11 cellular contexts compared by ENCODE assay signal in the genomic region with DNA sequence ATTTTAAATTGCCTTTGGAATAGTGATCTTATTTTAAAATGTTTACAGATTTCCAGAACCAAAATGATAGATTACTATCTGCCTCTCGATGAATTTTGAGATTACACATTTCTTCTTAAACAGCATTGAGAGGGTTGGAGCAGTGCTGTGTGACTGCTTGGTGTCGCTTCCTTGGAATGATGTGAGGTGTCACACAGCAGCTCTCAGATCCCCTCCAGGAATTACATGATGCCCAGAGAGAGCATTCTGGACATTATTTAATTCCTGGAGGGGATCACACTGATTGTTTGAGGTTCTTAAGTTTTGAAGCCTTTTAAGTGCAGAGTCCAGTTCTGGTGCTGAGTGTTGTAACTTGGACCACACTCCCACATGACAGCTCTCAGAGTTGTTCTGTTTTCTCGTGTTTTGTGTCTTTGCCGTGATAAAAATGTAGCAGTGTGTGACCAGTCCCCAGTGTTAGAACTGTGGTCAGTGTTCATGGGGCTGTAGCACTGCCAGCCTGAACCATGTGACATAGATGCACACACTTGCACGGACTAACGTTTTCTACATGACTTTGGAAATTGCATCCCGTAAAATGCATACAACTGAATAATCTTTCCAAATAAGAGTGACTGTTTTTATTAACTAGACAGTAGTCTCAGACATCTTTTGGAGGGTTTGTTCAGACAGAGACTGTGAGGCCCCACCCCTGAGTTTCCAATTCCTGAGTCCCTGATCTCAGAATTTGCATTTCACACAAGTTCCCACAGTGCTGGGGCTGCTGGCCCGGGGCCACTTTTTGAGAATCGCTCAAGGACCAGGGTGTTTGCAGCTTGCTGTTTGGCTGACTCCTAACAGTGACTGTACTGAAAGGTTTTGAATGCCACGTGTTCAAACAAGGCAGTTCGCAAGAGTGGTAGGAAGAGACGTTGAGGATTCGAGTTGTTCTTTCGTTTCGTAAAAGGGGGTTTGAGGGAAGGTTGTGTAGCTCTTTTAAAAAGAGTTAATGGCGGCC. TPM values are rescaled to one million over a fixed set of nuclear protein-coding genes. Genes with fewer than 3 reads are reported as not detected.
DNase-seq lines count a peak whose midpoint lies in the region; ATAC-seq and TF ChIP-seq lines count a peak whose summit lies in the region.
"Had no signal": no experiment of that assay in that cellular context is flagged by ENCODE, and none has a peak within 500 bp of the region (broad histone marks: within the 10 kb centered on the region; RNA-seq: fewer than 3 reads in every experiment).

No MANE protein-coding gene starts in this region.

- H3K27me3 ChIP-seq in gastroesophageal sphincter = no peaks in the 10 kb centered on the region
- H3K27me3 ChIP-seq in thyroid gland = no peaks in the 10 kb centered on the region
- no peaks in the 10 kb centered on the region for H3K27me3 ChIP-seq in SK-N-SH (ENCODE audit: insufficient read depth)

- TF ChIP-seq RAD21 in SK-N-SH (IDR thresholded peaks at IDR 0.05; ENCODE audit: low read length) = no peak

- CTCF ChIA-PET in SK-N-SH (lab: Yijun Ruan, JAX) = interaction anchor here (2.2 kb wide), 1 partner anchor 10 kb away, joined by 6 read pairs; no protein-coding TSS in a partner anchor

- TF ChIP-seq POLR2A in gastroesophageal sphincter (IDR thresholded peaks at IDR 0.05) (no peak), thyroid gland (IDR thresholded peaks at IDR 0.05) (no peak)

- no peak overlapping the region for H3K4me3 ChIP-seq in gastroesophageal sphincter
- H3K4me3 ChIP-seq in thyroid gland (replicated peaks in 1 of 3) = no peak overlapping the region
- H3K4me3 ChIP-seq in SK-N-SH (ENCODE audit: low read depth in 2 of 2, low read length in 1 of 2) = no peak overlapping the region
- H3K4me3 ChIP-seq: A549 had no signal

- no peak overlapping the region for H3K4me2 ChIP-seq in SK-N-SH
- H3K4me2 ChIP-seq: A549 had no signal

- H3K9me3 ChIP-seq in gastroesophageal sphincter = no peaks in the 10 kb centered on the region
- H3K9me3 ChIP-seq in thyroid gland = no peaks in the 10 kb centered on the region
- no peaks in the 10 kb centered on the region for H3K9me3 ChIP-seq in SK-N-SH
- H3K9me3 ChIP-seq: A549 had no signal

- H3K36me3 Mint-ChIP-seq in activated T-cell treated with anti-CD3 and anti-CD28 coated beads, Interleukin-2, amount 50 U/mL, for 24 hours (ENCODE audit: low read depth) = peaks cover 87% of the 10 kb centered on the region
- H3K36me3 Mint-ChIP-seq in activated T-cell treated with anti-CD3 and anti-CD28 coated beads, Interleukin-2, amount 50 U/mL, for 4 hours (ENCODE audit: insufficient read depth) = peaks cover 24% of the 10 kb centered on the region

- no peak overlapping the region for H2AFZ ChIP-seq in SK-N-SH (ENCODE audit: low read depth)
- H2AFZ ChIP-seq: parathyroid adenoma had no signal

- no peak for TF ChIP-seq EP300 in gastroesophageal sphincter (IDR thresholded peaks at IDR 0.05)
- no peak for TF ChIP-seq EP300 in SK-N-SH (IDR thresholded peaks at IDR 0.05; ENCODE audit: borderline replicate concordance in 1 of 2, low read depth in 1 of 2, low read length in 1 of 2)

- POLR2A ChIA-PET in SK-N-SH (lab: Yijun Ruan, JAX) = no interaction called here

- peaks cover 64% of the 10 kb centered on the region; the same call in 1 of the 2 replicates for H3K79me2 ChIP-seq in SK-N-SH (ENCODE audit: insufficient read depth)

- H3K9me3 Mint-ChIP-seq in activated T-cell treated with anti-CD3 and anti-CD28 coated beads, Interleukin-2, amount 50 U/mL, for 24 hours = no peaks in the 10 kb centered on the region
- H3K9me3 Mint-ChIP-seq in activated T-cell treated with anti-CD3 and anti-CD28 coated beads, Interleukin-2, amount 50 U/mL, for 4 hours = no peaks in the 10 kb centered on the region
- H3K9me3 Mint-ChIP-seq: type B pancreatic cell had no signal

- no peaks in the 10 kb centered on the region for H3K27me3 Mint-ChIP-seq in activated T-cell treated with anti-CD3 and anti-CD28 coated beads, Interleukin-2, amount 50 U/mL, for 24 hours
- no peaks in the 10 kb centered on the region for H3K27me3 Mint-ChIP-seq in activated T-cell treated with anti-CD3 and anti-CD28 coated beads, Interleukin-2, amount 50 U/mL, for 4 hours (ENCODE audit: low read depth)
- H3K27me3 Mint-ChIP-seq: type B pancreatic cell had no signal

- intact Hi-C loops in thyroid gland (cut with DNase I) = no loop called here

- H3F3A ChIP-seq in SK-N-SH (replicated peaks; ENCODE audit: insufficient read depth) = peaks cover 27% of the 10 kb centered on the region

- DNase-seq in activated T-cell treated with anti-CD3 and anti-CD28 coated beads, Interleukin-2, amount 50 U/mL, for 24 hours = no peak
- no peak for DNase-seq in activated T-cell treated with anti-CD3 and anti-CD28 coated beads, Interleukin-2, amount 50 U/mL, for 4 hours
- DNase-seq in thyroid gland (peak; percentile 90), activated gamma-delta T cell (lab: John Stamatoyannopoulos, UW) (no peak), SK-N-SH (no peak)

- no peak overlapping the region for H3K9ac ChIP-seq in SK-N-SH
- H3K9ac ChIP-seq: parathyroid adenoma had no signal

- TF ChIP-seq CTCF in gastroesophageal sphincter (IDR thresholded peaks at IDR 0.05) = no peak
- TF ChIP-seq CTCF in thyroid gland (IDR thresholded peaks at IDR 0.05) = no peak
- no peak for TF ChIP-seq CTCF in SK-N-SH (IDR thresholded peaks at IDR 0.05)

- H3K4me1 ChIP-seq in gastroesophageal sphincter = peaks cover 0 to 62% (median 3%) of the 10 kb centered on the region in 3 donors
- H3K4me1 ChIP-seq in thyroid gland = peaks cover 22 to 26% of the 10 kb centered on the region in 2 donors
- H3K4me1 ChIP-seq in SK-N-SH (ENCODE audit: control insufficient read depth in 1 of 2, insufficient read depth in 2 of 2, low read depth in 1 of 2, low read length in 1 of 2) = peaks cover 0 to 3% of the 10 kb centered on the region in 2 experiments; a peak in 1 of 4 replicates
- H3K4me1 ChIP-seq: parathyroid adenoma had no signal

- no peaks in the 10 kb centered on the region for H3K4me1 Mint-ChIP-seq in activated T-cell treated with anti-CD3 and anti-CD28 coated beads, Interleukin-2, amount 50 U/mL, for 24 hours (ENCODE audit: low read depth)
- H3K4me1 Mint-ChIP-seq in activated T-cell treated with anti-CD3 and anti-CD28 coated beads, Interleukin-2, amount 50 U/mL, for 4 hours (ENCODE audit: low read depth) = peaks cover 2% of the 10 kb centered on the region

- no peaks in the 10 kb centered on the region for H3K9me2 ChIP-seq in SK-N-SH

- 55 to 62% methylated on average over 8 to 16 of the region's 16 CpGs for WGBS in gastroesophageal sphincter (ENCODE audit: low coverage in 1 of 2), 2 donors
- WGBS in thyroid gland, 2 donors = 41 to 47% methylated on average over 16 of the region's 16 CpGs
- WGBS in SK-N-SH (ENCODE audit: low lambda C conversion rate) = 93% methylated on average over 16 of the region's 16 CpGs

- 0 out of 2 replicates have a peak, but pooled peaks cover 7% of the 10 kb centered on the region for H4K20me1 ChIP-seq in SK-N-SH (ENCODE audit: insufficient read depth)

- H3K4me3 Mint-ChIP-seq in activated T-cell treated with anti-CD3 and anti-CD28 coated beads, Interleukin-2, amount 50 U/mL, for 24 hours = no peak overlapping the region
- no peak overlapping the region for H3K4me3 Mint-ChIP-seq in activated T-cell treated with anti-CD3 and anti-CD28 coated beads, Interleukin-2, amount 50 U/mL, for 4 hours
- H3K4me3 Mint-ChIP-seq: type B pancreatic cell had no signal

- H3K36me3 ChIP-seq in gastroesophageal sphincter = peaks cover 0 to 78% of the 10 kb centered on the region in 2 donors
- H3K36me3 ChIP-seq in thyroid gland = peaks cover 35 to 41% of the 10 kb centered on the region in 2 donors
- peaks cover 70% of the 10 kb centered on the region in 2 experiments for H3K36me3 ChIP-seq in SK-N-SH (replicated peaks in 1 of 2; ENCODE audit: control insufficient read depth in 1 of 2, insufficient read depth in 2 of 2, low read length in 1 of 2)

- H3K27ac Mint-ChIP-seq in activated T-cell treated with anti-CD3 and anti-CD28 coated beads, Interleukin-2, amount 50 U/mL, for 24 hours = peak overlapping the region; percentile 24
- H3K27ac Mint-ChIP-seq: type B pancreatic cell had no signal

- no peak for ATAC-seq in activated T-cell treated with anti-CD3 and anti-CD28 coated beads, Interleukin-2, amount 50 U/mL, for 4 hours
- ATAC-seq in HG03565 (IDR thresholded peaks at IDR 0.05; ENCODE audit: unreplicated experiment) (peak; percentile 69), gastroesophageal sphincter (peak; percentile 60), GM21381 (IDR thresholded peaks at IDR 0.05; ENCODE audit: unreplicated experiment) (no peak)
- ATAC-seq: A549 had no signal

- H3K27ac ChIP-seq in gastroesophageal sphincter (peak overlapping the region in 1 of 4 donors; percentile 54), thyroid gland (peak overlapping the region in 1 of 3 donors; percentile 23), SK-N-SH (ENCODE audit: low read depth in 2 of 2, low read length in 1 of 2) (no peak overlapping the region)
- H3K27ac ChIP-seq: A549, parathyroid adenoma had no signal

TF ChIP-seq in SK-N-SH, 30 proteins besides CTCF, POLR2A, EP300 and RAD21 (continues in another document):
- TF ChIP-seq, protein P1, sequence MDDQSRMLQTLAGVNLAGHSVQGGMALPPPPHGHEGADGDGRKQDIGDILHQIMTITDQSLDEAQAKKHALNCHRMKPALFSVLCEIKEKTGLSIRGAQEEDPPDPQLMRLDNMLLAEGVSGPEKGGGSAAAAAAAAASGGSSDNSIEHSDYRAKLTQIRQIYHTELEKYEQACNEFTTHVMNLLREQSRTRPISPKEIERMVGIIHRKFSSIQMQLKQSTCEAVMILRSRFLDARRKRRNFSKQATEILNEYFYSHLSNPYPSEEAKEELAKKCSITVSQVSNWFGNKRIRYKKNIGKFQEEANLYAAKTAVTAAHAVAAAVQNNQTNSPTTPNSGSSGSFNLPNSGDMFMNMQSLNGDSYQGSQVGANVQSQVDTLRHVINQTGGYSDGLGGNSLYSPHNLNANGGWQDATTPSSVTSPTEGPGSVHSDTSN (IDR thresholded peaks at IDR 0.05) = no peak
- TF ChIP-seq TAF1 (IDR thresholded peaks at IDR 0.05; ENCODE audit: borderline replicate concordance, low read depth, low read length) = no peak
- no peak for TF ChIP-seq NRF1 (IDR thresholded peaks at IDR 0.05; ENCODE audit: low read depth, low read length)

RNA-seq across cellular contexts. Expression of a gene that starts 26.0 kb away (rescaled TPM):
- total RNA-seq in activated T-cell treated with anti-CD3 and anti-CD28 coated beads, Interleukin-2, amount 50 U/mL, for 4 hours = 10 to 100 TPM; 60.6 to 74.0 (median 69.5) TPM
- total RNA-seq in gastroesophageal sphincter = 1 to 10 TPM; 1.2 to 7.8 (median 3.6) TPM
- total RNA-seq in thyroid gland = 10 to 100 TPM in 1 of 4 donors, 1 to 10 TPM in 3; 3.3 to 15.7 (median 7.9) TPM
- 10.7 and 11.7 TPM in 2 replicates for polyA plus RNA-seq in SK-N-SH (2012; rRNA removed)
- polyA plus RNA-seq in SK-N-SH (2012; cell fraction: cytosol; rRNA removed) = 5.0 and 8.3 TPM in 2 replicates
- 33.8 and 34.4 TPM in 2 replicates for polyA plus RNA-seq in SK-N-SH (2012; cell fraction: nucleus; rRNA removed)

RNA-seq across cellular contexts. Expression of a gene that starts 26.4 kb away (rescaled TPM):
- 10 to 100 TPM; 13.6 to 19.1 (median 13.7) TPM for total RNA-seq in activated T-cell treated with anti-CD3 and anti-CD28 coated beads, Interleukin-2, amount 50 U/mL, for 4 hours
- total RNA-seq in gastroesophageal sphincter (100 to 1,000 TPM; 128 to 268 (median 205) TPM), thyroid gland (100 to 1,000 TPM; 113 to 167 (median 131) TPM)
- polyA plus RNA-seq in SK-N-SH (2012; rRNA removed) = 82.1 and 85.3 TPM in 2 replicates
- polyA plus RNA-seq in SK-N-SH (2012; cell fraction: cytosol; rRNA removed) = 71.0 and 86.0 TPM in 2 replicates
- 71.2 and 81.9 TPM in 2 replicates for polyA plus RNA-seq in SK-N-SH (2012; cell fraction: nucleus; rRNA removed)

Comparison
In these comparisons a context has a peak if more than half of its experiments do, and no peak if none do; other contexts are left out.
1. DNase-seq: peak in thyroid gland (2 of 2); none in activated T-cell treated with anti-CD3 and anti-CD28 coated beads, Interleukin-2, amount 50 U/mL, for 24 hours (single experiment), activated T-cell treated with anti-CD3 and anti-CD28 coated beads, Interleukin-2, amount 50 U/mL, for 4 hours (single experiment), activated gamma-delta T cell (single experiment) and SK-N-SH (single experiment).
2. ATAC-seq: peak in HG03565 (single experiment) and gastroesophageal sphincter (single experiment); none in activated T-cell treated with anti-CD3 and anti-CD28 coated beads, Interleukin-2, amount 50 U/mL, for 4 hours (0 of 2) and GM21381 (single experiment).
3. RNA of a gene that starts 26.4 kb away (total RNA-seq): 128 to 268 TPM in gastroesophageal sphincter and 113 to 167 TPM in thyroid gland; 13.6 to 19.1 TPM in activated T-cell treated with anti-CD3 and anti-CD28 coated beads, Interleukin-2, amount 50 U/mL, for 4 hours; every median in the first group is over 4 times any median in the second.